In the genomic region with DNA sequence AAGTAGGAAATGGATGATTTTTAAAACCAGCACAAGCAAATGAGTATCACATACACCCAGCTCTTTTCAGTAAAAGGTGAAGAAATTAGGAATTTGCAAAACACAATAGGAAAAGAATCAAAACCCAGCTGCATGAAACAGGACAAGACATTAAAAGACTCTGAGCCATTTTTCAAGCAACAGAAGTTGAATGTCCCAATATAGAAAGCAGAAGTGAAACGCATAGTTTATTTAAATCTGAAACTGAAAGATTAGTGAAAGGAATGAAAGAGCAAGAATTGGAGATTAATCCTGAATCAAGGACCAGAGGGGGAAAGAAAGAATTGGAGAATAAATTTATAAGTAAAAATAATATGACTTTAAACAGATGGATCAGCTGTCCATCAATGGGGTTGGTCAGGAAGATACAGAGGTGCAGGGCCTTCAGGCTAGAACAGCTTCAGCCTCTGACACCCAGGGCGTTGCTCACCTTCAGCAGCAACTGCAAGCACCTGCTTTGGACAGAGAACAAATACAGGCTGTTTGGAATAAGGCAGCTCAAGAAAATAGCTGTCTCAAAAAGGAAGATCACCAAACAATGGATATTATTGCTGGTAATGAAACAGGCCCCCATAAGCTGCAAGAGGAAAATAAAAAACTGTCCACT, we compare ENCODE assay signal across 12 cellular contexts. TPM values are rescaled to one million over a fixed set of nuclear protein-coding genes. Genes with fewer than 3 reads are reported as not detected.
DNase-seq lines count a peak whose midpoint lies in the region; ATAC-seq and TF ChIP-seq lines count a peak whose summit lies in the region.
"Had no signal": no experiment of that assay in that cellular context is flagged by ENCODE, and none has a peak within 500 bp of the region (broad histone marks: within the 10 kb centered on the region; RNA-seq: fewer than 3 reads in every experiment).

No MANE protein-coding gene starts in this region.

- peaks cover 32% of the 10 kb centered on the region for H3K4me1 Mint-ChIP-seq in activated naive CD8-positive, alpha-beta T cell treated with anti-CD3 and anti-CD28 coated beads, Interleukin-2, amount 10 ng/mL, durations not matched to agents 7 days and 5 days

- peak; percentile 30 for ATAC-seq in GM19324 (IDR thresholded peaks at IDR 0.05; ENCODE audit: low FRiP score, unreplicated experiment)
- no peak for ATAC-seq in activated naive CD8-positive, alpha-beta T cell treated with anti-CD3 and anti-CD28 coated beads, Interleukin-2, amount 10 ng/mL, durations not matched to agents 7 days and 5 days (ENCODE audit: low read depth)
- no peak for ATAC-seq in omental fat pad (ENCODE audit: low FRiP score)

- peak overlapping the region; percentile 76 for H3K4me3 Mint-ChIP-seq in activated naive CD8-positive, alpha-beta T cell treated with anti-CD3 and anti-CD28 coated beads, Interleukin-2, amount 10 ng/mL, durations not matched to agents 7 days and 5 days
- H3K4me3 Mint-ChIP-seq: neural crest cell had no signal

- H3K27ac Mint-ChIP-seq in activated naive CD8-positive, alpha-beta T cell treated with anti-CD3 and anti-CD28 coated beads, Interleukin-2, amount 10 ng/mL, durations not matched to agents 7 days and 5 days = peak overlapping the region; percentile 90

- no peaks in the 10 kb centered on the region for H3K27me3 Mint-ChIP-seq in activated naive CD8-positive, alpha-beta T cell treated with anti-CD3 and anti-CD28 coated beads, Interleukin-2, amount 10 ng/mL, durations not matched to agents 7 days and 5 days

- TF ChIP-seq CTCF in omental fat pad (IDR thresholded peaks at IDR 0.05) = no peak

- no peaks in the 10 kb centered on the region for H3K9me3 Mint-ChIP-seq in activated naive CD8-positive, alpha-beta T cell treated with anti-CD3 and anti-CD28 coated beads, Interleukin-2, amount 10 ng/mL, durations not matched to agents 7 days and 5 days
- H3K9me3 Mint-ChIP-seq: neural crest cell had no signal

- H3K36me3 Mint-ChIP-seq in activated naive CD8-positive, alpha-beta T cell treated with anti-CD3 and anti-CD28 coated beads, Interleukin-2, amount 10 ng/mL, durations not matched to agents 7 days and 5 days = no peaks in the 10 kb centered on the region

- POLR2A ChIA-PET in activated naive CD8-positive, alpha-beta T cell treated with anti-CD3 and anti-CD28 coated beads, Interleukin-2, amount 10 ng/mL, durations not matched to agents 7 days and 5 days (lab: Charles Lee) = interaction anchor here (0.6 to 2.2 kb wide), 4 partner anchors 12 to 42 kb away, joined by 5 to 7 read pairs (median 6); no protein-coding TSS in a partner anchor

- DNase-seq in CD1c-positive myeloid dendritic cell (ENCODE audit: extremely low spot score) (peak; percentile 65), NOMO-1 treated with DMSO at 0.1 percent for 48 hours (lab: John Stamatoyannopoulos, UW; ENCODE audit: unreplicated experiment) (peak; percentile 76), NCI-H510A treated with DMSO at 0.1 percent for 48 hours (lab: John Stamatoyannopoulos, UW) (no peak), omental fat pad (ENCODE audit: low spot score) (no peak), NCI-H2227 treated with DMSO at 0.1 percent for 48 hours (lab: John Stamatoyannopoulos, UW) (no peak)
- no peak for DNase-seq in activated naive CD8-positive, alpha-beta T cell treated with anti-CD3 and anti-CD28 coated beads, Interleukin-2, amount 10 ng/mL, durations not matched to agents 7 days and 5 days
- DNase-seq in stimulated activated CD4-positive, alpha-beta T cell treated with anti-CD3 and anti-CD28 coated beads, Interleukin-12 subunit alpha, Interleukin-12 subunit beta, amount 100 ng/mL, for 4 hours = no peak
- DNase-seq: kidney, NCI-H1417, small intestine had no signal

RNA-seq across cellular contexts. Expression of a gene that starts 3.9 kb away (rescaled TPM):
- 10 to 100 TPM; 72.9 to 85.4 TPM for total RNA-seq in activated naive CD8-positive, alpha-beta T cell treated with anti-CD3 and anti-CD28 coated beads, Interleukin-2, amount 10 ng/mL, durations not matched to agents 7 days and 5 days
- total RNA-seq in omental fat pad = 10 to 100 TPM; 42.6 to 86.8 (median 58.6) TPM

Comparison
In these comparisons a context has a peak if more than half of its experiments do, and no peak if none do; other contexts are left out.
1. DNase-seq: peak in CD1c-positive myeloid dendritic cell (single experiment) and NOMO-1 treated with DMSO at 0.1 percent for 48 hours (single experiment); none in activated naive CD8-positive, alpha-beta T cell treated with anti-CD3 and anti-CD28 coated beads, Interleukin-2, amount 10 ng/mL, durations not matched to agents 7 days and 5 days (single experiment), NCI-H510A treated with DMSO at 0.1 percent for 48 hours (single experiment), omental fat pad (single experiment), NCI-H2227 treated with DMSO at 0.1 percent for 48 hours (single experiment) and stimulated activated CD4-positive, alpha-beta T cell treated with anti-CD3 and anti-CD28 coated beads, Interleukin-12 subunit alpha, Interleukin-12 subunit beta, amount 100 ng/mL, for 4 hours (single experiment).